ENCODE assay signal across 12 cellular contexts in genomic region chr17:78995761-78996451, GRCh38. TPM values are rescaled to one million over a fixed set of nuclear protein-coding genes. Genes with fewer than 3 reads are reported as not detected.
DNase-seq lines count a peak whose midpoint lies in the region; ATAC-seq and TF ChIP-seq lines count a peak whose summit lies in the region.
"Had no signal": no experiment of that assay in that cellular context is flagged by ENCODE, and none has a peak within 500 bp of the region (broad histone marks: within the 10 kb centered on the region; RNA-seq: fewer than 3 reads in every experiment).

No MANE protein-coding gene starts in this region.

- H3K9me3 ChIP-seq in left ventricle myocardium inferior (replicated peaks), result no peaks in the 10 kb centered on the region
- no peaks in the 10 kb centered on the region for H3K9me3 ChIP-seq in duodenal mucosa (ENCODE audit: control insufficient read depth in 1 of 2, low read length in 2 of 2)
- H3K9me3 ChIP-seq in aorta (ENCODE audit: control insufficient read depth, low read length), result no peaks in the 10 kb centered on the region
- H3K9me3 ChIP-seq: BE2C had no signal

- peaks cover 74% of the 10 kb centered on the region for H3K36me3 ChIP-seq in left ventricle myocardium inferior
- peaks cover 21 to 80% of the 10 kb centered on the region in 2 donors for H3K36me3 ChIP-seq in duodenal mucosa (ENCODE audit: control insufficient read depth in 1 of 2, insufficient read depth in 2 of 2, low read length in 2 of 2)
- H3K36me3 ChIP-seq in aorta (ENCODE audit: control insufficient read depth in 1 of 2, insufficient read depth in 2 of 2, low read length in 1 of 2), result peaks cover 0 to 2% of the 10 kb centered on the region in 2 donors

- intact Hi-C loops in cardiac septum (cut with DNase I), result no loop called here
- intact Hi-C loops in left ventricle myocardium inferior (cut with micrococcal nuclease), result no loop called here
- intact Hi-C loops in aorta (cut with DNase I), result no loop called here

- ATAC-seq in omental fat pad (ENCODE audit: low FRiP score) (peak; percentile 11), aorta (ENCODE audit: low FRiP score) (no peak)

- H3K27me3 Mint-ChIP-seq in HFFc6 (ENCODE audit: insufficient read depth), result no peaks in the 10 kb centered on the region; the same call in 1 of the 2 replicates

- H3K9ac ChIP-seq in duodenal mucosa (ENCODE audit: low read depth in 1 of 2, low read length in 2 of 2), result peak overlapping the region; percentile 57 to 66
- H3K9ac ChIP-seq: GM23248 had no signal

- TF ChIP-seq CTCF in left ventricle myocardium inferior (IDR thresholded peaks at IDR 0.05; ENCODE audit: borderline replicate concordance) (no peak), omental fat pad (IDR thresholded peaks at IDR 0.05) (no peak), HFFc6 (IDR thresholded peaks at IDR 0.05) (no peak)

- no peak overlapping the region for H3K4me3 Mint-ChIP-seq in HFFc6
- H3K4me3 Mint-ChIP-seq: T-helper 1 cell treated with Interleukin-12 subunit alpha and Interleukin-12 subunit beta and Interleukin-4 antibody, amounts not matched to agents 30 μg/mL and 1 μg/mL, for 36 hours had no signal

- no peaks in the 10 kb centered on the region for H3K4me1 Mint-ChIP-seq in HFFc6 (ENCODE audit: low read depth)

- H3K27ac ChIP-seq in left ventricle myocardium inferior (replicated peaks) (no peak overlapping the region), duodenal mucosa (ENCODE audit: low read depth, low read length) (peak overlapping the region; percentile 41), aorta (ENCODE audit: low read depth in 1 of 2, low read length in 2 of 2) (no peak overlapping the region)
- H3K27ac ChIP-seq: GM23248 had no signal

- H3K4me3 ChIP-seq in left ventricle myocardium inferior, result no peak overlapping the region
- peak overlapping the region; percentile 28 for H3K4me3 ChIP-seq in duodenal mucosa (ENCODE audit: low read depth in 1 of 2, low read length in 2 of 2)
- no peak overlapping the region for H3K4me3 ChIP-seq in aorta (ENCODE audit: low read length in 2 of 2)
- H3K4me3 ChIP-seq: GM23248, skin epidermis had no signal

- DNase-seq in cardiac septum (ENCODE audit: low spot score) (peak; percentile 70), left ventricle myocardium inferior (no peak), omental fat pad (ENCODE audit: low spot score) (peak; percentile 20), aorta (peak; percentile 40 to 69), inferior parietal cortex (ENCODE audit: extremely low spot score) (no peak), HFFc6 (no peak), NCI-H510A treated with DMSO at 0.1 percent for 48 hours (lab: John Stamatoyannopoulos, UW) (no peak)
- DNase-seq: BE2C, GM23248 had no signal

- H3K27ac Mint-ChIP-seq in HFFc6, result no peak overlapping the region
- H3K27ac Mint-ChIP-seq: T-helper 1 cell treated with Interleukin-12 subunit alpha and Interleukin-12 subunit beta and Interleukin-4 antibody, amounts not matched to agents 30 μg/mL and 1 μg/mL, for 36 hours had no signal

- H3K9me3 Mint-ChIP-seq in HFFc6, result no peaks in the 10 kb centered on the region
- H3K9me3 Mint-ChIP-seq: T-helper 1 cell treated with Interleukin-12 subunit alpha and Interleukin-12 subunit beta and Interleukin-4 antibody, amounts not matched to agents 30 μg/mL and 1 μg/mL, for 36 hours had no signal

- H3K27me3 ChIP-seq in left ventricle myocardium inferior (ENCODE audit: low read depth), result no peaks in the 10 kb centered on the region
- H3K27me3 ChIP-seq in duodenal mucosa (ENCODE audit: control insufficient read depth in 1 of 2, insufficient read depth in 2 of 2, low read length in 2 of 2), result no peaks in the 10 kb centered on the region
- H3K27me3 ChIP-seq in aorta (ENCODE audit: control insufficient read depth in 1 of 2, insufficient read depth in 2 of 2, low read length in 1 of 2), result no peaks in the 10 kb centered on the region
- H3K27me3 ChIP-seq: BE2C had no signal

- H3K4me1 ChIP-seq in left ventricle myocardium inferior, result peaks cover 49% of the 10 kb centered on the region
- peaks cover 56 to 69% of the 10 kb centered on the region in 2 donors for H3K4me1 ChIP-seq in duodenal mucosa (ENCODE audit: control insufficient read depth in 1 of 2, insufficient read depth in 2 of 2, low read length in 2 of 2)
- H3K4me1 ChIP-seq in aorta (ENCODE audit: control insufficient read depth in 1 of 2, insufficient read depth in 2 of 2, low read length in 2 of 2), result peaks cover 0 to 3% of the 10 kb centered on the region in 2 donors

- H3K36me3 Mint-ChIP-seq in HFFc6 (ENCODE audit: low read depth), result peaks cover 40% of the 10 kb centered on the region

- WGBS in aorta, 2 donors, result 60 to 62% methylated on average over 18 of the region's 18 CpGs

RNA-seq across cellular contexts. Expression of gene CANT1, which starts 13.7 kb away (rescaled TPM):
- total RNA-seq in cardiac septum (25.2 TPM), left ventricle myocardium inferior (24.2 TPM), omental fat pad (10 to 100 TPM; 24.0 to 34.8 (median 30.3) TPM), aorta (10 to 100 TPM; 37.5 to 45.5 TPM)
- polyA plus RNA-seq in aorta, result 10 to 100 TPM; 11.0 to 14.5 TPM
- total RNA-seq in HFFc6 (2021; fragmentation: NEBNext Ultra II Directional; extraction: Animal tissue kit (Norgen Biotek cat#: 25700)), result 100 to 1,000 TPM in 2 of 6 experiments, 10 to 100 TPM in 4; 84.2 to 103 (median 92.4) TPM

RNA-seq across cellular contexts. Expression of gene LGALS3BP, which starts 16.2 kb away (rescaled TPM):
- 312 TPM for total RNA-seq in cardiac septum
- 585 TPM for total RNA-seq in left ventricle myocardium inferior
- 100 to 1,000 TPM; 325 to 516 (median 441) TPM for total RNA-seq in omental fat pad
- 100 to 1,000 TPM; 110 to 156 TPM for total RNA-seq in aorta
- polyA plus RNA-seq in aorta, result 100 to 1,000 TPM in 1 of 2 donors, 10 to 100 TPM in 1; 70.7 to 174 TPM
- total RNA-seq in HFFc6 (2021; fragmentation: NEBNext Ultra II Directional; extraction: Animal tissue kit (Norgen Biotek cat#: 25700)), result 10 to 100 TPM; 31.1 to 46.4 (median 43.4) TPM

RNA-seq across cellular contexts. Expression of gene C1QTNF1, which starts 28.1 kb away (rescaled TPM):
- 92.9 TPM for total RNA-seq in cardiac septum
- 146 TPM for total RNA-seq in left ventricle myocardium inferior
- total RNA-seq in omental fat pad, result 100 to 1,000 TPM; 110 to 438 (median 388) TPM
- 100 to 1,000 TPM; 157 to 439 TPM for total RNA-seq in aorta
- polyA plus RNA-seq in aorta, result 100 to 1,000 TPM in 1 of 2 donors, 10 to 100 TPM in 1; 98.8 to 361 TPM
- total RNA-seq in HFFc6 (2021; fragmentation: NEBNext Ultra II Directional; extraction: Animal tissue kit (Norgen Biotek cat#: 25700)), result 10 to 100 TPM in 2 of 6 experiments, 1 to 10 TPM in 4; 8.0 to 15.0 (median 8.6) TPM

Comparison
In these comparisons a context has a peak if more than half of its experiments do, and no peak if none do; other contexts are left out.
1. DNase-seq: peak in cardiac septum (single experiment), omental fat pad (single experiment) and aorta (2 of 2); none in left ventricle myocardium inferior (single experiment), inferior parietal cortex (single experiment), HFFc6 (single experiment) and NCI-H510A treated with DMSO at 0.1 percent for 48 hours (single experiment).
2. H3K4me3 ChIP-seq: peak in duodenal mucosa (2 of 2); none in left ventricle myocardium inferior (single experiment) and aorta (0 of 2).